In the genomic region with DNA sequence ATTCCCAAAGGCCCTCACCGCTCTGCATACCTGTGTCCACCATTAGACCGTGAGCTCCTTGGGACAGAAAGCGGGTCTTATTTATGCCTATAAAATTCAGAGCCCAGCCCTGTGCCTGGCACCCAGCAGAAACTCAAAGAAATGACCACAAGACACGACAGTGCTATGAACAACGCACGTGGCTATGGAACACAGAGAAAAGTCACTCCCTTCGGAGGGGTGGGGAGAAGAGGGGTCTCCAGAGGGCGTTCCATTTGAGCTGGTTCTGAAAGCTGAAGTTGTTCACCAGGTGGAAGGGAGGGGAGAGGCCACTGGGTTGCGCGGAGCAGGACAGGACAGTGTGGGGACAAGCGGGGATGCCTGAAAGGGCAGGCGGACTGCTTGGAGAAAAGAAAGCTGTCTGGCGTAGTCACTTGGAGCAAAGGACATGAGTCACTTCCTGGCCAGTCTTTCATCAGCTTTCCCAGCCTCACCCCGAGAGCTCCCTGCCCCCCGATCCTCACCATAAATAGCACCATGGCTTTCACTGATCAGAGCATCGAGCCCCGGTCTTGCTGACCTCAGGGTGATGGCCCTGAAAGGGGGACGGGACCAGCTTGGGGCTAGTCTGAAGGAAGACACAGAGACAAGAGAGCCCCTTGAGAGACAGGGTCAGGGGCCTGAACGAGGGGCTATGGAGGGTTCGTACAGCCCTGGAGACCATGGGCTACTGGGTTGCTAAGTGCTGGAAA, we compare ENCODE assay signal across 8 cellular contexts. TPM values are rescaled to one million over a fixed set of nuclear protein-coding genes. Genes with fewer than 3 reads are reported as not detected.
DNase-seq lines count a peak whose midpoint lies in the region; ATAC-seq and TF ChIP-seq lines count a peak whose summit lies in the region.

No MANE protein-coding gene starts in this region.

- peaks cover 54% of the 10 kb centered on the region for H3K4me1 ChIP-seq in SJSA1 (replicated peaks)
- H3K4me1 ChIP-seq in endocrine pancreas (ENCODE audit: control insufficient read depth, insufficient read depth, low read length) = peaks cover 5% of the 10 kb centered on the region
- H3K4me1 ChIP-seq in mesendoderm (ENCODE audit: control insufficient read depth, low read depth, low read length) = peaks cover 10% of the 10 kb centered on the region
- H3K4me1 ChIP-seq in tibial artery = peaks cover 12 to 53% (median 48%) of the 10 kb centered on the region in 4 donors

- ATAC-seq in GM18519 (IDR thresholded peaks at IDR 0.05; ENCODE audit: low FRiP score, unreplicated experiment) = no peak

- H3K56ac ChIP-seq in mesendoderm (ENCODE audit: low read length) = peak overlapping the region; percentile 75

- no CpG with 5 or more reads among the region's 20 CpGs for WGBS in mesendoderm (ENCODE audit: extremely low coverage, insufficient coverage, low lambda C conversion rate)

- no peak overlapping the region for H3K4ac ChIP-seq in mesendoderm (ENCODE audit: low read depth, low read length)

- H3K36me3 ChIP-seq in SJSA1 (peaks cover 49% of the 10 kb centered on the region), endocrine pancreas (ENCODE audit: control insufficient read depth, insufficient read depth, low read length) (no peaks in the 10 kb centered on the region), mesendoderm (ENCODE audit: control insufficient read depth, insufficient read depth, low read length) (peaks cover 2% of the 10 kb centered on the region), tibial artery (peaks cover 35 to 71% (median 65%) of the 10 kb centered on the region in 3 donors)

- H3K27ac ChIP-seq in SJSA1 = peak overlapping the region; percentile 96
- H3K27ac ChIP-seq in mesendoderm (ENCODE audit: low read depth, low read length) = peak overlapping the region; percentile 46
- H3K27ac ChIP-seq in tibial artery = peak overlapping the region; percentile 95 to 98

- H3K4me3 ChIP-seq in SJSA1 (no peak overlapping the region), endocrine pancreas (ENCODE audit: control insufficient read depth, insufficient read depth, low read length) (no peak overlapping the region), mesendoderm (ENCODE audit: low read length) (no peak overlapping the region), tibial artery (peak overlapping the region in 1 of 2 donors; percentile 28)

- no peak overlapping the region for H3K23ac ChIP-seq in mesendoderm (ENCODE audit: low read length)

- DNase-seq in H4 (ENCODE audit: low spot score) (peak; percentile 97), SJSA1 (ENCODE audit: low read depth in 1 of 2, low spot score in 2 of 2) (peak; percentile 89 to 91), mesendoderm (peak; percentile 82), tibial artery (peak; percentile 91 to 95), KG1 (lab: John Stamatoyannopoulos, UW) (no peak), OCI-M1 (lab: John Stamatoyannopoulos, UW) (no peak)

- H3K4me2 ChIP-seq in mesendoderm (ENCODE audit: low read length) = no peak overlapping the region

- H4K5ac ChIP-seq in mesendoderm (ENCODE audit: low read length) = no peak overlapping the region

- H3K9ac ChIP-seq in endocrine pancreas (ENCODE audit: control insufficient read depth, insufficient read depth, low read length) (peak overlapping the region; percentile 55), mesendoderm (ENCODE audit: low read length) (peak overlapping the region; percentile 15)

- no peaks in the 10 kb centered on the region for H3K79me2 ChIP-seq in mesendoderm (ENCODE audit: control insufficient read depth, insufficient read depth, low read length)

- H4K8ac ChIP-seq in mesendoderm (ENCODE audit: low read depth, low read length) = no peak overlapping the region

- no peak overlapping the region for H2BK15ac ChIP-seq in mesendoderm (replicated peaks; ENCODE audit: low read depth)

- intact Hi-C loops in tibial artery (cut with DNase I; ENCODE audit: low total_unique reads) = no loop called here

- peak overlapping the region; percentile 28 for H2BK5ac ChIP-seq in mesendoderm (ENCODE audit: low read length)

- no peaks in the 10 kb centered on the region for H3K79me1 ChIP-seq in mesendoderm (ENCODE audit: low read length)

- H2BK120ac ChIP-seq in mesendoderm (ENCODE audit: low read depth, low read length) = no peak overlapping the region

- peak overlapping the region; percentile 45 for H2AK5ac ChIP-seq in mesendoderm (ENCODE audit: low read length)

- H3K9me3 ChIP-seq in SJSA1 (replicated peaks) (no peaks in the 10 kb centered on the region), endocrine pancreas (ENCODE audit: control insufficient read depth, low read length) (no peaks in the 10 kb centered on the region), tibial artery (no peaks in the 10 kb centered on the region)

- no peak for TF ChIP-seq CTCF in tibial artery (IDR thresholded peaks at IDR 0.05)

- H3K27me3 ChIP-seq in SJSA1 (replicated peaks) (no peaks in the 10 kb centered on the region), endocrine pancreas (ENCODE audit: control insufficient read depth, insufficient read depth, low read length) (no peaks in the 10 kb centered on the region), mesendoderm (ENCODE audit: insufficient read depth, low read length, poor library complexity) (no peaks in the 10 kb centered on the region), tibial artery (no peaks in the 10 kb centered on the region)

- H3K18ac ChIP-seq in mesendoderm (ENCODE audit: low read length) = peak overlapping the region; percentile 9

RNA-seq across cellular contexts. Expression of gene ECE1, which starts 28.5 kb away (rescaled TPM):
- total RNA-seq in H4 (2014; rRNA removed; shearing (Covaris generic)) = 55.2 and 64.7 TPM in 2 replicates
- 67.2 and 82.6 TPM in 2 replicates for total RNA-seq in SJSA1 (2014; rRNA removed; shearing (Covaris generic))
- polyA plus RNA-seq in mesendoderm (2013, experiment 1 of 2) = 19.2 TPM
- 19.4 TPM for polyA plus RNA-seq in mesendoderm (2013, experiment 2 of 2)

Comparison
In these comparisons a context has a peak if more than half of its experiments do, and no peak if none do; other contexts are left out.
1. DNase-seq: peak in H4 (single experiment), SJSA1 (2 of 2), mesendoderm (single experiment) and tibial artery (2 of 2); none in KG1 (single experiment) and OCI-M1 (single experiment).
2. H3K27ac ChIP-seq: peak in every context shown above with its lines; median percentile 96 in tibial artery; 96 in SJSA1; 46 in mesendoderm.